In genomic region chr14:61329478-61330051, GRCh38 we compare ENCODE assay signal across 13 cellular contexts. TPM values are rescaled to one million over a fixed set of nuclear protein-coding genes. Genes with fewer than 3 reads are reported as not detected.
A peak's percentile ranks its signal among the peaks of the same experiment; 100 is the strongest.
DNase-seq lines count a peak whose midpoint lies in the region; ATAC-seq and TF ChIP-seq lines count a peak whose summit lies in the region.
"Had no signal": no experiment of that assay in that cellular context is flagged by ENCODE, and none has a peak within 500 bp of the region (broad histone marks: within the 10 kb centered on the region; RNA-seq: fewer than 3 reads in every experiment).

No MANE protein-coding gene starts in this region.

- peak overlapping the region; percentile 95 for H3K27ac Mint-ChIP-seq in activated naive CD4-positive, alpha-beta T cell treated with anti-CD3 and anti-CD28 coated beads for 36 hours

- H3K36me3 ChIP-seq in effector memory CD4-positive, alpha-beta T cell (ENCODE audit: control insufficient read depth, insufficient read depth, low read length) = no peaks in the 10 kb centered on the region
- no peaks in the 10 kb centered on the region for H3K36me3 ChIP-seq in suprapubic skin

- DNase-seq in activated naive CD4-positive, alpha-beta T cell treated with anti-CD3 and anti-CD28 coated beads for 36 hours = no peak
- DNase-seq in activated naive CD4-positive, alpha-beta T cell treated with Interleukin-2 at 50 U/mL for 16 hours = no peak
- no peak for DNase-seq in effector memory CD4-positive, alpha-beta T cell
- DNase-seq in suprapubic skin (ENCODE audit: low spot score in 2 of 2) (no peak), SHP77 treated with DMSO at 0.1 percent for 48 hours (lab: John Stamatoyannopoulos, UW) (no peak), NCI-H510A (lab: John Stamatoyannopoulos, UW) (no peak)
- DNase-seq: activated effector memory CD4-positive, alpha-beta T cell treated with anti-CD3 and anti-CD28 coated beads, Interleukin-2, amount 50 U/mL, for 16 hours; erythroblast; NCI-H187; SK-N-SH; stimulated activated CD4-positive, alpha-beta T cell treated with anti-CD3 and anti-CD28 coated beads, Interleukin-15, amount 100 ng/mL, for 24 hours had no signal

- no peaks in the 10 kb centered on the region for H3K9me3 Mint-ChIP-seq in activated naive CD4-positive, alpha-beta T cell treated with anti-CD3 and anti-CD28 coated beads for 36 hours

- WGBS in suprapubic skin = 86% methylated on average over 8 of the region's 8 CpGs

- H3K27me3 Mint-ChIP-seq in activated naive CD4-positive, alpha-beta T cell treated with anti-CD3 and anti-CD28 coated beads for 36 hours (ENCODE audit: low read depth) = no peaks in the 10 kb centered on the region

- TF ChIP-seq POLR2A in suprapubic skin (IDR thresholded peaks at IDR 0.05) = no peak

- ATAC-seq in HG03565 (IDR thresholded peaks at IDR 0.05; ENCODE audit: unreplicated experiment) = peak; percentile 39
- no peak for ATAC-seq in HG03135 (IDR thresholded peaks at IDR 0.05; ENCODE audit: unreplicated experiment)

- peak overlapping the region; percentile 62 for H3K4me3 Mint-ChIP-seq in activated naive CD4-positive, alpha-beta T cell treated with anti-CD3 and anti-CD28 coated beads for 36 hours

- peak overlapping the region; percentile 90 for H3K27ac ChIP-seq in effector memory CD4-positive, alpha-beta T cell (ENCODE audit: insufficient read depth, low read length, poor library complexity, severe bottlenecking)
- H3K27ac ChIP-seq in suprapubic skin = peak overlapping the region; percentile 24

- peaks cover 49% of the 10 kb centered on the region for H3K36me3 Mint-ChIP-seq in activated naive CD4-positive, alpha-beta T cell treated with anti-CD3 and anti-CD28 coated beads for 36 hours (ENCODE audit: low read depth)

- peaks cover 54% of the 10 kb centered on the region for H3K4me1 ChIP-seq in effector memory CD4-positive, alpha-beta T cell (ENCODE audit: control insufficient read depth, insufficient read depth, low read length, poor library complexity, severe bottlenecking)
- H3K4me1 ChIP-seq in suprapubic skin = peaks cover 34% of the 10 kb centered on the region

- no peaks in the 10 kb centered on the region for H3K9me3 ChIP-seq in effector memory CD4-positive, alpha-beta T cell (ENCODE audit: control insufficient read depth, low read length)
- no peaks in the 10 kb centered on the region for H3K9me3 ChIP-seq in suprapubic skin

- CTCF ChIA-PET in activated naive CD4-positive, alpha-beta T cell treated with anti-CD3 and anti-CD28 coated beads for 36 hours (lab: Charles Lee) = interaction anchor here (0.7 to 1.0 kb wide), 2 partner anchors 14 to 19 kb away, joined by 3 read pairs; no protein-coding TSS in a partner anchor

- H3K27me3 ChIP-seq in effector memory CD4-positive, alpha-beta T cell (replicated peaks; ENCODE audit: control insufficient read depth, insufficient read depth, low read length, poor library complexity, severe bottlenecking) = no peaks in the 10 kb centered on the region
- no peaks in the 10 kb centered on the region for H3K27me3 ChIP-seq in suprapubic skin

- TF ChIP-seq EP300 in suprapubic skin (IDR thresholded peaks at IDR 0.05) = no peak

- peaks cover 88% of the 10 kb centered on the region for H3K4me1 Mint-ChIP-seq in activated naive CD4-positive, alpha-beta T cell treated with anti-CD3 and anti-CD28 coated beads for 36 hours (ENCODE audit: low read depth)

- intact Hi-C loops in activated naive CD4-positive, alpha-beta T cell treated with anti-CD3 and anti-CD28 coated beads for 36 hours (cut with micrococcal nuclease) = loop anchor here (2.0 kb wide), 2 partner anchors 151 to 367 kb away; no protein-coding TSS in a partner anchor

- peak overlapping the region; percentile 35 for H3K4me3 ChIP-seq in effector memory CD4-positive, alpha-beta T cell (ENCODE audit: insufficient read depth, low read depth, low read length, poor library complexity, severe bottlenecking)
- H3K4me3 ChIP-seq in suprapubic skin = no peak overlapping the region

- no peak for TF ChIP-seq CTCF in suprapubic skin (IDR thresholded peaks at IDR 0.05)

RNA-seq across cellular contexts. Expression of gene PRKCH, which starts 8.2 kb away (rescaled TPM):
- 100 to 1,000 TPM; 149 to 158 TPM for total RNA-seq in activated naive CD4-positive, alpha-beta T cell treated with anti-CD3 and anti-CD28 coated beads for 36 hours
- total RNA-seq in suprapubic skin = 100 to 1,000 TPM in 1 of 4 donors, 10 to 100 TPM in 3; 49.5 to 147 (median 59.2) TPM

RNA-seq across cellular contexts. Expression of gene TMEM30B, which starts 48.4 kb away (rescaled TPM):
- 1 to 10 TPM; 2.8 to 3.0 TPM for total RNA-seq in activated naive CD4-positive, alpha-beta T cell treated with anti-CD3 and anti-CD28 coated beads for 36 hours
- total RNA-seq in suprapubic skin = 10 to 100 TPM; 32.7 to 42.0 (median 36.8) TPM

Comparison
In these comparisons a context has a peak if more than half of its experiments do, and no peak if none do; other contexts are left out.
1. RNA of gene TMEM30B, which starts 48.4 kb away (total RNA-seq): 32.7 to 42.0 TPM in suprapubic skin; 2.8 to 3.0 TPM in activated naive CD4-positive, alpha-beta T cell treated with anti-CD3 and anti-CD28 coated beads for 36 hours; every median in the first group is over 4 times any median in the second.